ENCODE assay signal across 5 cellular contexts in the genomic region with DNA sequence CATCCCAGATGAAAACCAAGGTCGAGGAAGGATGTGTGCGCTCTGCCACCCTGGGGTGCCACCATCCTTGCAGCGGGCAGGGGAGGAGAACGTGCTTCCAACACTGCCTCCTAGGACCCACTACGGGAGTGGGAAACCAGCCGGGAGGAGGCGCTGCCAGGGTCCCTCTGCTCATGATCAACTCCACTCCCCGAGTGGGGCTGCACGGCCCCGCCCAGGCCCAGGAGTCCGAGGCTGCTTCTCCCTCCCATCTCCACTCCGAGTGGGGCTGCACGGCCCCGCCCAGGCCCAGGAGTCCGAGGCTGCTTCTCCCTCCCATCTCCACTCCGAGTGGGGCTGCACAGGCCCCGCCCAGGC. TPM values are rescaled to one million over a fixed set of nuclear protein-coding genes. Genes with fewer than 3 reads are reported as not detected.
"Had no signal": no experiment of that assay in that cellular context is flagged by ENCODE, and none has a peak within 500 bp of the region (broad histone marks: within the 10 kb centered on the region; RNA-seq: fewer than 3 reads in every experiment).

No MANE protein-coding gene starts in this region.

RNA-seq across cellular contexts. Expression of gene SLC6A3, which starts 30.3 kb away (rescaled TPM):
- total RNA-seq: activated CD8-positive, alpha-beta T cell treated with anti-CD3 and anti-CD28 coated beads, Interleukin-2, amount 10 ng/mL, durations not matched to agents 7 days and 5 days; M059J; PC-3; SJSA1 had no signal
- polyA plus RNA-seq: SK-N-SH had no signal
